ENCODE assay signal across 9 cellular contexts in genomic region chr13:19264711-19265110, GRCh38.
"Had no signal": no experiment of that assay in that cellular context is flagged by ENCODE, and none has a peak within 500 bp of the region (broad histone marks: within the 10 kb centered on the region; RNA-seq: fewer than 3 reads in every experiment).

No MANE protein-coding gene starts in this region.

- H3K4me3 ChIP-seq: GM23248, GM23338, HAP-1 had no signal

- DNase-seq: GM23248, GOT3, H7, H9, HCEC 1CT, HFFc6 had no signal

- H3K9me3 ChIP-seq: HAP-1 had no signal

- H3K4me1 ChIP-seq: HAP-1 had no signal

- H3K27ac ChIP-seq: GM23248 had no signal

- H3K36me3 ChIP-seq: HAP-1 had no signal

- ATAC-seq: GM23338, HCT116 had no signal

- H3K9ac ChIP-seq: GM23248 had no signal
